28 cellular contexts compared by ENCODE assay signal in the genomic region with DNA sequence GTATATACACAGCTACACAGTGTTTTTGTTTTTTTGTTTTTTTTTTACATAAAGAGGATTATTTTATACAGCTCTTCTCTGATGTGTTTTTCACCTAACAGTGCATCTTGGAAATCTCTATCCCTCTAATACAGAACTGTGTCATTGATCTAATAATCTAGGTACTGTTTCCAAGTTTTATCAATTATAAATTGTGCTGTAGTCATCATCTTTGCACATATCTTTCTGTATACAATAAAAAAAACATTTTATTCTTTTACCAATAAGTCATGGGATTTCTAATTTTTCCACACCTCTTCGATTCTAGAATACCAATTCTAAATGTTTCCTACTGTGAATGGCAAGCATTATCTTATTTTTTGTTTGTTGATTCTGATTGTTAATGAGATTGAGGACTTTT. TPM values are rescaled to one million over a fixed set of nuclear protein-coding genes. Genes with fewer than 3 reads are reported as not detected.
"Had no signal": no experiment of that assay in that cellular context is flagged by ENCODE, and none has a peak within 500 bp of the region (broad histone marks: within the 10 kb centered on the region; RNA-seq: fewer than 3 reads in every experiment).

No MANE protein-coding gene starts in this region.

- FAIRE-seq: TTC549 had no signal

- H3K27ac ChIP-seq: adrenal gland, PC-9, SK-N-MC, VCaP had no signal

- H3K9me3 ChIP-seq: adrenal gland had no signal

- ATAC-seq: activated CD4-positive, CD25-positive, alpha-beta regulatory T cell treated with anti-CD3 and anti-CD28 coated beads, Interleukin-2, amount 50 U/mL, for 24 hours; activated CD8-positive, alpha-beta memory T cell treated with anti-CD3 and anti-CD28 coated beads, Interleukin-2, amount 10 ng/mL, durations not matched to agents 7 days and 5 days; activated T-cell treated with anti-CD3 and anti-CD28 coated beads, Interleukin-2, amount 50 U/mL, for 4 hours; Right ventricle myocardium inferior; T-cell had no signal

- H3K27ac Mint-ChIP-seq: activated CD8-positive, alpha-beta memory T cell treated with anti-CD3 and anti-CD28 coated beads, Interleukin-2, amount 10 ng/mL, durations not matched to agents 7 days and 5 days; activated naive CD8-positive, alpha-beta T cell treated with anti-CD3 and anti-CD28 coated beads for 36 hours had no signal

- H3K4me2 ChIP-seq: PC-9 had no signal

- DNase-seq: activated CD4-positive, alpha-beta T cell treated with anti-CD3 and anti-CD28 coated beads for 4 hours; activated CD4-positive, alpha-beta T cell treated with anti-CD3 and anti-CD28 coated beads, Interleukin-2, amount 50 U/mL, for 48 hours; activated CD8-positive, alpha-beta memory T cell treated with anti-CD3 and anti-CD28 coated beads, Interleukin-2, amount 10 ng/mL, durations not matched to agents 7 days and 5 days; activated effector memory CD4-positive, alpha-beta T cell treated with anti-CD3 and anti-CD28 coated beads, Interleukin-2, amount 50 U/mL, for 16 hours; activated naive CD4-positive, alpha-beta T cell treated with Interleukin-2 at 50 U/mL for 16 hours; activated naive CD8-positive, alpha-beta T cell treated with anti-CD3 and anti-CD28 coated beads for 36 hours; activated T-cell treated with anti-CD3 and anti-CD28 coated beads, Interleukin-2, amount 50 U/mL, for 4 hours; adrenal gland; anterior cingulate cortex; cerebellar nuclear complex; KBM-7; NCI-H1048; NCI-H187 treated with DMSO at 0.1 percent for 48 hours; NCI-H2081 treated with DMSO at 0.1 percent for 48 hours; NCI-H446; NCI-H524; PC-9; T-cell; T-helper 2 cell; T1000 had no signal

- H3K36me3 Mint-ChIP-seq: activated CD8-positive, alpha-beta memory T cell treated with anti-CD3 and anti-CD28 coated beads, Interleukin-2, amount 10 ng/mL, durations not matched to agents 7 days and 5 days; activated naive CD8-positive, alpha-beta T cell treated with anti-CD3 and anti-CD28 coated beads for 36 hours; T-cell had no signal

- H3K4me1 ChIP-seq: adrenal gland had no signal

- H3K36me3 ChIP-seq: adrenal gland had no signal

- H3K4me3 ChIP-seq: adrenal gland, PC-9, SK-N-MC had no signal

- H3K27me3 ChIP-seq: adrenal gland had no signal

- H3K9me3 Mint-ChIP-seq: activated naive CD8-positive, alpha-beta T cell treated with anti-CD3 and anti-CD28 coated beads for 36 hours; activated T-cell treated with anti-CD3 and anti-CD28 coated beads, Interleukin-2, amount 50 U/mL, for 4 hours; T-cell had no signal

RNA-seq across cellular contexts. Expression of gene PLSCR2, which starts 1.7 kb away (rescaled TPM):
- total RNA-seq: activated CD8-positive, alpha-beta memory T cell treated with anti-CD3 and anti-CD28 coated beads, Interleukin-2, amount 10 ng/mL, durations not matched to agents 7 days and 5 days; activated naive CD8-positive, alpha-beta T cell treated with anti-CD3 and anti-CD28 coated beads for 36 hours; LHCN-M2; M059J; PC-9; Right ventricle myocardium inferior; RPMI7951 had no signal
- polyA plus RNA-seq: adrenal gland had no signal
